Comparison of ENCODE assay signal across 17 cellular contexts in the genomic region with DNA sequence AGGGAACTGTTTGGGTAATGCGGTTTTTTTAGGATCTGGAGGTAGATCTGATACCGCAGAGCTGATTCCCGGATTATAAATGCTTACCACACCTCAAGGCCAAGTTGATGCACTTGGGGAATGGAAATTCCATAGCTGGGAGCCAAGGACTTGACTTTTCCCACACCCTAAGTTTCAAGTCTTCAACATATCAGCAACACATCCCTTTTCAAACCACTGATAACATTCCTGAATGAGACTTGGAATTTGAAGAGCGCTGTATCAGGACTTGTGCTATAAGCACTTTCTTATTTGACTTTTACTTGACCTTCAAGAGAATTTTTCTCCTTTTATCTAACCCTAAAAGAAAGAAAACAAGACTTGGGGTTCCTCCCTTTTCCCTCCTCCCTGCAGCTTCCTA.
DNase-seq lines count a peak whose midpoint lies in the region; ATAC-seq and TF ChIP-seq lines count a peak whose summit lies in the region.
"Had no signal": no experiment of that assay in that cellular context is flagged by ENCODE, and none has a peak within 500 bp of the region (broad histone marks: within the 10 kb centered on the region; RNA-seq: fewer than 3 reads in every experiment).

No MANE protein-coding gene starts in this region.

- TF ChIP-seq POLR2A in upper lobe of left lung (IDR thresholded peaks at IDR 0.05), result no peak

- peak in 2 of 4 donors; percentile 40 to 70 for TF ChIP-seq EP300 in upper lobe of left lung (IDR thresholded peaks at IDR 0.05)

- TF ChIP-seq CTCF in heart right ventricle (IDR thresholded peaks at IDR 0.05), result no peak
- no peak for TF ChIP-seq CTCF in fibroblast of pulmonary artery (IDR thresholded peaks at IDR 0.05; ENCODE audit: low read length, missing control alignments)
- no peak for TF ChIP-seq CTCF in lung (IDR thresholded peaks at IDR 0.05; ENCODE audit: control extremely low read depth, extremely low read depth)
- TF ChIP-seq CTCF in upper lobe of left lung (IDR thresholded peaks at IDR 0.05), result no peak
- TF ChIP-seq CTCF in osteoblast (IDR thresholded peaks at IDR 0.05; ENCODE audit: extremely low read depth, low read depth, low read length), result no peak

- intact Hi-C loops in right cardiac atrium (cut with DNase I), result no loop called here
- intact Hi-C loops in heart right ventricle (cut with DNase I), result loop anchor here in 1 of 10 donors (10.0 kb wide), 1 partner anchor 48 kb away; no protein-coding TSS in a partner anchor

- H3K4me2 ChIP-seq in osteoblast (ENCODE audit: insufficient read depth, low read length), result no peak overlapping the region

- H4K20me1 ChIP-seq in osteoblast (ENCODE audit: insufficient read depth, low read length), result peaks cover 2% of the 10 kb centered on the region

- no peak overlapping the region for H2AFZ ChIP-seq in osteoblast (ENCODE audit: low read length)

- H3K36me3 ChIP-seq in heart right ventricle (peaks cover 0 to 1% (median 0%) of the 10 kb centered on the region in 9 donors), lung (ENCODE audit: control insufficient read depth in 2 of 2, insufficient read depth in 2 of 2, low read length in 2 of 2) (no peaks in the 10 kb centered on the region), upper lobe of left lung (no peaks in the 10 kb centered on the region), osteoblast (ENCODE audit: insufficient read depth, low read length) (no peaks in the 10 kb centered on the region)

- ATAC-seq in right cardiac atrium (peak; percentile 34 to 77), heart right ventricle (no peak), lung (ENCODE audit: insufficient read depth, low FRiP score) (peak; percentile 42), upper lobe of left lung (ENCODE audit: low FRiP score in 2 of 2) (peak in 1 of 2 donors; percentile 46)

- WGBS in right cardiac atrium, result 32% methylated on average over 4 of the region's 4 CpGs
- 35 to 43% methylated on average over 4 of the region's 4 CpGs for WGBS in heart right ventricle, 2 donors
- 36 to 61% methylated on average over 4 of the region's 4 CpGs for WGBS in lung, 2 donors
- 39 to 51% methylated on average over 3 to 4 of the region's 4 CpGs for WGBS in upper lobe of left lung, 2 donors

- H3K4me3 ChIP-seq in right cardiac atrium (ENCODE audit: low read length), result no peak overlapping the region
- H3K4me3 ChIP-seq in heart right ventricle, result no peak overlapping the region
- no peak overlapping the region for H3K4me3 ChIP-seq in fibroblast of pulmonary artery (replicated peaks; ENCODE audit: low read depth, low read length)
- no peak overlapping the region for H3K4me3 ChIP-seq in lung
- no peak overlapping the region for H3K4me3 ChIP-seq in upper lobe of left lung
- no peak overlapping the region for H3K4me3 ChIP-seq in osteoblast (ENCODE audit: insufficient read depth, low read length)
- H3K4me3 ChIP-seq: Peyer's patch had no signal

- H3K9me3 ChIP-seq in right cardiac atrium (ENCODE audit: control insufficient read depth, low read length), result no peaks in the 10 kb centered on the region
- H3K9me3 ChIP-seq in heart right ventricle, result no peaks in the 10 kb centered on the region
- H3K9me3 ChIP-seq in lung (ENCODE audit: control insufficient read depth in 2 of 2, insufficient read depth in 1 of 2, low read length in 1 of 2), result no peaks in the 10 kb centered on the region
- H3K9me3 ChIP-seq in upper lobe of left lung, result no peaks in the 10 kb centered on the region
- H3K9me3 ChIP-seq in osteoblast (ENCODE audit: low read depth, low read length), result no peaks in the 10 kb centered on the region
- H3K9me3 ChIP-seq: Peyer's patch had no signal

- H3K27me3 ChIP-seq in right cardiac atrium (ENCODE audit: control insufficient read depth, insufficient read depth) (no peaks in the 10 kb centered on the region), heart right ventricle (no peaks in the 10 kb centered on the region), lung (ENCODE audit: control insufficient read depth, insufficient read depth) (no peaks in the 10 kb centered on the region), upper lobe of left lung (no peaks in the 10 kb centered on the region), osteoblast (ENCODE audit: insufficient read depth, low read length) (no peaks in the 10 kb centered on the region)
- H3K27me3 ChIP-seq: Peyer's patch had no signal

- H3K27ac ChIP-seq in right cardiac atrium (ENCODE audit: low read length), result no peak overlapping the region
- peak overlapping the region in 3 of 10 donors; percentile 13 to 63 (median 28) for H3K27ac ChIP-seq in heart right ventricle
- H3K27ac ChIP-seq in lung (ENCODE audit: low read depth in 1 of 2, low read length in 1 of 2), result peak overlapping the region in 1 of 2 donors; percentile 33
- peak overlapping the region; percentile 50 to 80 (median 68) for H3K27ac ChIP-seq in upper lobe of left lung
- H3K27ac ChIP-seq in osteoblast (ENCODE audit: low read depth, low read length), result no peak overlapping the region
- H3K27ac ChIP-seq: Peyer's patch had no signal

- peaks cover 14% of the 10 kb centered on the region for H3K4me1 ChIP-seq in right cardiac atrium (ENCODE audit: control insufficient read depth, insufficient read depth, low read length)
- peaks cover 3 to 90% (median 64%) of the 10 kb centered on the region in 9 donors for H3K4me1 ChIP-seq in heart right ventricle
- peaks cover 18 to 28% of the 10 kb centered on the region in 2 donors for H3K4me1 ChIP-seq in lung (ENCODE audit: control insufficient read depth in 2 of 2, insufficient read depth in 2 of 2, low read length in 2 of 2)
- peaks cover 44 to 77% (median 59%) of the 10 kb centered on the region in 4 donors for H3K4me1 ChIP-seq in upper lobe of left lung
- H3K4me1 ChIP-seq in osteoblast (ENCODE audit: insufficient read depth, low read length), result no peaks in the 10 kb centered on the region

- DNase-seq in right cardiac atrium, result no peak
- DNase-seq in heart right ventricle, result no peak
- DNase-seq in fibroblast of pulmonary artery (ENCODE audit: low read depth), result peak; percentile 57
- no peak for DNase-seq in lung (ENCODE audit: low spot score)
- DNase-seq in upper lobe of left lung, result no peak
- DNase-seq in GDM1 (lab: John Stamatoyannopoulos, UW), result no peak
- no peak for DNase-seq in activated CD4-positive, CD25-positive, alpha-beta regulatory T cell (lab: John Stamatoyannopoulos, UW)
- no peak for DNase-seq in osteoblast (ENCODE audit: insufficient read length, low spot score, missing footprints)
- DNase-seq: GF-D8, H7, NCI-H1105, NCI-H146, NCI-H2029, NCI-H2227 treated with DMSO at 0.1 percent for 48 hours, NCI-H524, NCI-H82, Peyer's patch had no signal

- H3K79me2 ChIP-seq in osteoblast (ENCODE audit: insufficient read depth, low read length), result no peaks in the 10 kb centered on the region

Comparison
In these comparisons a context has a peak if more than half of its experiments do, and no peak if none do; other contexts are left out.
1. ATAC-seq: peak in right cardiac atrium (2 of 2) and lung (single experiment); none in heart right ventricle (0 of 8).
2. H3K27ac ChIP-seq: peak in upper lobe of left lung (4 of 4); none in right cardiac atrium (single experiment) and osteoblast (single experiment).